ENCODE assay signal across 8 cellular contexts in genomic region chr3:48240711-48241491, GRCh38. TPM values are rescaled to one million over a fixed set of nuclear protein-coding genes. Genes with fewer than 3 reads are reported as not detected.
A peak's percentile ranks its signal among the peaks of the same experiment; 100 is the strongest.
DNase-seq lines count a peak whose midpoint lies in the region; ATAC-seq, FAIRE-seq and TF ChIP-seq lines count a peak whose summit lies in the region.

Gene ZNF589 (plus strand): TSS chr3:48241104. CDS start chr3:48241172, 68 bp downstream.

- no peaks in the 10 kb centered on the region for H3K27me3 ChIP-seq in NT2/D1 (ENCODE audit: insufficient read depth, insufficient read length)

- no peak for TF ChIP-seq CTCF in endothelial cell (IDR thresholded peaks at IDR 0.05; ENCODE audit: unreplicated experiment)

- peak within 1 kb of the TSS; percentile 94 for H3K4me3 Mint-ChIP-seq in endothelial cell (ENCODE audit: unreplicated experiment)

- no peaks in the 10 kb centered on the region for H3K4me1 ChIP-seq in NT2/D1 (ENCODE audit: insufficient read depth, insufficient read length)

- peak within 1 kb of the TSS; percentile 98 for H3K9ac ChIP-seq in NT2/D1 (ENCODE audit: insufficient read length, low read depth)

- H3K36me3 Mint-ChIP-seq in endothelial cell (ENCODE audit: low read depth, unreplicated experiment): no peaks in the 10 kb centered on the region

- in situ Hi-C loops in Caki2 (cut with HindIII; ENCODE audit: low pct_unique_long_range_greater_than_20kb, low sequenced_read_pairs): no loop called here

- peak; percentile 87 for FAIRE-seq in HTR-8/SVneo (lab: Jason Lieb, UNC)

- peaks cover 16% of the 10 kb centered on the region for H3K36me3 ChIP-seq in NT2/D1 (ENCODE audit: insufficient read depth, insufficient read length, low read length)

- peaks cover 3% of the 10 kb centered on the region for H3K27me3 Mint-ChIP-seq in endothelial cell (ENCODE audit: unreplicated experiment)

- no peaks in the 10 kb centered on the region for H3K9me3 ChIP-seq in NT2/D1 (ENCODE audit: insufficient read depth, low read length)

- peak; percentile 84 for ATAC-seq in GM21367 (IDR thresholded peaks at IDR 0.05; ENCODE audit: unreplicated experiment)

- DNase-seq in Caki2 (ENCODE audit: low read depth): peak; percentile 87
- DNase-seq in HTR-8/SVneo (ENCODE audit: insufficient read length, low spot score): peak; percentile 91
- DNase-seq in NT2/D1 (ENCODE audit: low read depth, low spot score): peak; percentile 95
- peak; percentile 76 for DNase-seq in activated CD8-positive, alpha-beta memory T cell treated with anti-CD3 and anti-CD28 coated beads, Interleukin-2, amount 50 U/mL, for 1 hour (ENCODE audit: extremely low read depth)
- DNase-seq in endothelial cell (ENCODE audit: low spot score): peak; percentile 89
- peak; percentile 81 for DNase-seq in middle frontal gyrus (ENCODE audit: extremely low spot score, low spot score)
- DNase-seq in stimulated activated CD8-positive, alpha-beta memory T cell treated with anti-CD3 and anti-CD28 coated beads, Interleukin-4, amount 100 ng/mL, for 1 hour (ENCODE audit: low read depth in 2 of 2, low spot score in 1 of 2): peak; percentile 81 to 89

- peak within 1 kb of the TSS; percentile 70 for H3K27ac Mint-ChIP-seq in endothelial cell (ENCODE audit: unreplicated experiment)

- H3K4me1 Mint-ChIP-seq in endothelial cell (ENCODE audit: unreplicated experiment): peaks cover 14% of the 10 kb centered on the region

- H3K4me3 ChIP-seq in NT2/D1 (ENCODE audit: insufficient read length, low read depth): peak within 1 kb of the TSS; percentile 99

- no peaks in the 10 kb centered on the region for H3K9me3 Mint-ChIP-seq in endothelial cell (ENCODE audit: unreplicated experiment)

RNA-seq across cellular contexts. Expression of gene ZNF589, which starts in this region (rescaled TPM):
- total RNA-seq in Caki2 (2014; rRNA removed; shearing (Covaris generic); ENCODE audit: low replicate concordance): 0.68 and 1.5 TPM in 2 replicates
- 22.0 TPM for total RNA-seq in endothelial cell (ENCODE audit: unreplicated experiment)

Comparison
In these comparisons a context has a peak if more than half of its experiments do, and no peak if none do; other contexts are left out.
1. Peak in every context shown above with its lines: DNase-seq, ATAC-seq and H3K4me3 ChIP-seq.